ENCODE assay signal across 1 cellular context in genomic region chr1:150696151-150696550, GRCh38.
TF ChIP-seq lines count a peak whose summit lies in the region.

No MANE protein-coding gene starts in this region.

TF ChIP-seq in IMR-90, 13 proteins besides CTCF, POLR2A, EP300 and RAD21 (continued from another document):
- TF ChIP-seq NFE2L2 (IDR thresholded peaks at IDR 0.05; ENCODE audit: low read depth, low read length), result no peak
TF ChIP-seq in IMR-90: peak in this region for 0.
